Comparison of ENCODE assay signal across 28 cellular contexts in the genomic region with DNA sequence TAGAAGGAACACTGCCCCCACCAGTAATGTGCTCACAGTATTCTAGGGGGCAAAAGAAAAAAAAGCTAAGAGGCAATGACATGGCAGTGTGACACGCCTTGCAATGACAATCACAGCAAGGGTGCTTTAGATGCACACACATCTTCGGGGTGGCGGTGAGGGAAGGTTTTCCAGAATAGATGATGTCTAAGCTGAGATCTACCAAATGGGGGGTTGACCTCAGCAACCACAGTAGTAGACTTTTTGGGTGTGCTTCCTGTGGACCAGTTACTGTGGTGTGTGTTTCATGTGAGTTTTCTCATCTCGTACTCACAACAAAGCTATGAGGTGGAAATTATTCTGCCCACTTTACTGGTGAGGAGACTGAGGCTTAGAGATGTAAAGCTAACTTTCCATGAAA. TPM values are rescaled to one million over a fixed set of nuclear protein-coding genes. Genes with fewer than 3 reads are reported as not detected.
A peak's percentile ranks its signal among the peaks of the same experiment; 100 is the strongest.
DNase-seq lines count a peak whose midpoint lies in the region; ATAC-seq, FAIRE-seq and TF ChIP-seq lines count a peak whose summit lies in the region.
"Had no signal": no experiment of that assay in that cellular context is flagged by ENCODE, and none has a peak within 500 bp of the region (broad histone marks: within the 10 kb centered on the region; RNA-seq: fewer than 3 reads in every experiment).

No MANE protein-coding gene starts in this region.

- peaks cover 0 to 2% of the 10 kb centered on the region in 2 donors for H3K9me3 Mint-ChIP-seq in activated T-cell treated with anti-CD3 and anti-CD28 coated beads, Interleukin-2, amount 50 U/mL, for 72 hours
- H3K9me3 Mint-ChIP-seq in activated T-cell treated with anti-CD3 and anti-CD28 coated beads, Interleukin-2, amount 50 U/mL, for 24 hours, result no peaks in the 10 kb centered on the region
- H3K9me3 Mint-ChIP-seq in activated CD8-positive, alpha-beta T cell treated with anti-CD3 and anti-CD28 coated beads, Interleukin-2, amount 10 ng/mL, durations not matched to agents 7 days and 5 days (ENCODE audit: insufficient read depth), result peaks cover 12% of the 10 kb centered on the region

- no peaks in the 10 kb centered on the region for H3K27me3 ChIP-seq in keratinocyte (ENCODE audit: control insufficient read depth, extremely low read depth, insufficient read depth, low read length)
- H3K27me3 ChIP-seq: right lobe of liver, testis, uterus had no signal

- peaks cover 0 to 4% of the 10 kb centered on the region in 2 donors for H3K36me3 Mint-ChIP-seq in activated T-cell treated with anti-CD3 and anti-CD28 coated beads, Interleukin-2, amount 50 U/mL, for 72 hours (ENCODE audit: insufficient read depth in 2 of 2)
- no peaks in the 10 kb centered on the region for H3K36me3 Mint-ChIP-seq in activated T-cell treated with anti-CD3 and anti-CD28 coated beads, Interleukin-2, amount 50 U/mL, for 24 hours (ENCODE audit: low read depth)
- H3K36me3 Mint-ChIP-seq in activated CD8-positive, alpha-beta T cell treated with anti-CD3 and anti-CD28 coated beads, Interleukin-2, amount 10 ng/mL, durations not matched to agents 7 days and 5 days (ENCODE audit: low read depth), result peaks cover 29% of the 10 kb centered on the region
- H3K36me3 Mint-ChIP-seq: activated naive CD4-positive, alpha-beta T cell treated with anti-CD3 and anti-CD28 coated beads, Interleukin-2, amount 50 U/mL, for 24 hours had no signal

- H3K9me3 ChIP-seq in HEK293 (ENCODE audit: control insufficient read depth, insufficient read depth, low read depth, low read length), result no peaks in the 10 kb centered on the region
- H3K9me3 ChIP-seq in keratinocyte (ENCODE audit: control insufficient read depth, low read depth, low read length), result peaks cover 3% of the 10 kb centered on the region
- H3K9me3 ChIP-seq: right lobe of liver, testis, uterus had no signal

- CTCF ChIA-PET in HEK293 (lab: Yijun Ruan, JAX), result interaction anchor here (0.6 to 3.3 kb wide), 2 partner anchors 8 to 1025 kb away, joined by 3 to 22 read pairs; no protein-coding TSS in a partner anchor
- CTCF ChIA-PET in activated CD8-positive, alpha-beta T cell treated with anti-CD3 and anti-CD28 coated beads, Interleukin-2, amount 10 ng/mL, durations not matched to agents 7 days and 5 days (lab: Charles Lee), result interaction anchor here (0.8 to 1.9 kb wide), 7 partner anchors 9 to 1597 kb away, joined by 3 to 6 read pairs (median 4); a partner anchor contains a TSS

- H3K9me1 ChIP-seq in keratinocyte (ENCODE audit: control insufficient read depth, extremely low read depth, insufficient read depth, low read length), result no peaks in the 10 kb centered on the region

- H3K4me2 ChIP-seq in keratinocyte (ENCODE audit: control insufficient read depth, extremely low read depth, insufficient read depth, low read depth, low read length), result no peak overlapping the region

- TF ChIP-seq POLR2A in GM18505 (IDR thresholded peaks at IDR 0.05; ENCODE audit: borderline replicate concordance, extremely low read depth, insufficient read depth, insufficient read length), result no peak

- H3K9ac ChIP-seq in keratinocyte (ENCODE audit: control insufficient read depth, extremely low read depth, insufficient read depth, low read length), result no peak overlapping the region

- peak; percentile 81 for FAIRE-seq in keratinocyte (lab: Jason Lieb, UNC)
- FAIRE-seq: D721Med, GM12892, H54 had no signal

- H3K27me3 Mint-ChIP-seq in activated T-cell treated with anti-CD3 and anti-CD28 coated beads, Interleukin-2, amount 50 U/mL, for 72 hours (ENCODE audit: low read depth), result no peaks in the 10 kb centered on the region
- H3K27me3 Mint-ChIP-seq in activated T-cell treated with anti-CD3 and anti-CD28 coated beads, Interleukin-2, amount 50 U/mL, for 24 hours, result no peaks in the 10 kb centered on the region
- H3K27me3 Mint-ChIP-seq in activated CD8-positive, alpha-beta T cell treated with anti-CD3 and anti-CD28 coated beads, Interleukin-2, amount 10 ng/mL, durations not matched to agents 7 days and 5 days (ENCODE audit: low read depth), result peaks cover 4% of the 10 kb centered on the region
- H3K27me3 Mint-ChIP-seq: activated naive CD4-positive, alpha-beta T cell treated with anti-CD3 and anti-CD28 coated beads, Interleukin-2, amount 50 U/mL, for 24 hours had no signal

- POLR2A ChIA-PET in HEK293 (lab: Yijun Ruan, JAX), result interaction anchor here (2.1 kb wide), 1 partner anchor 9 kb away, joined by 8 read pairs; no protein-coding TSS in a partner anchor
- POLR2A ChIA-PET in activated CD8-positive, alpha-beta T cell treated with anti-CD3 and anti-CD28 coated beads, Interleukin-2, amount 10 ng/mL, durations not matched to agents 7 days and 5 days (lab: Charles Lee), result interaction anchor here (2.5 kb wide), 1 partner anchor 72 kb away, joined by 12 read pairs; no protein-coding TSS in a partner anchor

- dilution Hi-C loops in keratinocyte (cut with MboI; ENCODE audit: extremely low pct_ligation_motif_present, low sequenced_read_pairs), result no loop called here

- H3K4me1 Mint-ChIP-seq in activated T-cell treated with anti-CD3 and anti-CD28 coated beads, Interleukin-2, amount 50 U/mL, for 72 hours (ENCODE audit: low read depth), result peaks cover 50% of the 10 kb centered on the region
- peaks cover 66% of the 10 kb centered on the region for H3K4me1 Mint-ChIP-seq in activated T-cell treated with anti-CD3 and anti-CD28 coated beads, Interleukin-2, amount 50 U/mL, for 24 hours (ENCODE audit: low read depth)
- H3K4me1 Mint-ChIP-seq in activated CD8-positive, alpha-beta T cell treated with anti-CD3 and anti-CD28 coated beads, Interleukin-2, amount 10 ng/mL, durations not matched to agents 7 days and 5 days (ENCODE audit: low read depth), result peaks cover 71% of the 10 kb centered on the region

- TF ChIP-seq CTCF in HEK293 (tag by site-specific recombination; IDR thresholded peaks at IDR 0.05) (no peak), keratinocyte (optimal IDR thresholded peaks at IDR 0.05 in 1 of 3, IDR thresholded peaks at IDR 0.05 in 1 of 3, conservative IDR thresholded peaks at IDR 0.05 in 1 of 3; ENCODE audit: extremely low read depth in 1 of 3, insufficient read depth in 2 of 3, low read length in 3 of 3) (no peak)

- H3K4me3 ChIP-seq in HEK293 (ENCODE audit: low read depth, low read length), result no peak overlapping the region
- H3K4me3 ChIP-seq in keratinocyte (ENCODE audit: control insufficient read depth in 2 of 3, extremely low read depth in 1 of 3, insufficient read depth in 2 of 3, low read depth in 1 of 3, low read length in 3 of 3), result no peak overlapping the region
- H3K4me3 ChIP-seq: right lobe of liver, testis, uterus had no signal

- no peaks in the 10 kb centered on the region for H3K79me2 ChIP-seq in keratinocyte (ENCODE audit: control insufficient read depth, insufficient read depth, low read length)

- no peak overlapping the region for H3K27ac Mint-ChIP-seq in activated T-cell treated with anti-CD3 and anti-CD28 coated beads, Interleukin-2, amount 50 U/mL, for 72 hours
- H3K27ac Mint-ChIP-seq in activated T-cell treated with anti-CD3 and anti-CD28 coated beads, Interleukin-2, amount 50 U/mL, for 24 hours, result no peak overlapping the region
- peak overlapping the region; percentile 69 for H3K27ac Mint-ChIP-seq in activated CD8-positive, alpha-beta T cell treated with anti-CD3 and anti-CD28 coated beads, Interleukin-2, amount 10 ng/mL, durations not matched to agents 7 days and 5 days
- H3K27ac Mint-ChIP-seq: activated naive CD4-positive, alpha-beta T cell treated with anti-CD3 and anti-CD28 coated beads, Interleukin-2, amount 50 U/mL, for 24 hours had no signal

- peak; percentile 37 to 45 for DNase-seq in activated T-cell treated with anti-CD3 and anti-CD28 coated beads, Interleukin-2, amount 50 U/mL, for 72 hours
- no peak for DNase-seq in activated T-cell treated with anti-CD3 and anti-CD28 coated beads, Interleukin-2, amount 50 U/mL, for 24 hours
- peak; percentile 68 for DNase-seq in activated CD8-positive, alpha-beta T cell treated with anti-CD3 and anti-CD28 coated beads, Interleukin-2, amount 10 ng/mL, durations not matched to agents 7 days and 5 days
- no peak for DNase-seq in keratinocyte (ENCODE audit: low read depth, low spot score)
- DNase-seq: activated T-cell treated with anti-CD3 and anti-CD28 coated beads, Interleukin-2, amount 50 U/mL, for 1 hour; C1 segment of cervical spinal cord; cerebellar nuclear complex; NCI-H1694 treated with DMSO at 0.1 percent for 48 hours; NCI-H2171; NCI-H524; NK-92 treated with Interleukin-12 subunit alpha and Interleukin-12 subunit beta, amount 100 ng/mL, for 24 hours; right lobe of liver; SHP77; stimulated activated CD4-positive, alpha-beta T cell treated with anti-CD3 and anti-CD28 coated beads, Interleukin-12 subunit alpha, Interleukin-12 subunit beta, amount 100 ng/mL, for 4 hours; testis; uterus had no signal

- no peak overlapping the region for H2AFZ ChIP-seq in keratinocyte (ENCODE audit: control insufficient read depth, low read length)

- H4K20me1 ChIP-seq in keratinocyte (ENCODE audit: control insufficient read depth, extremely low read depth, insufficient read depth, low read length), result no peaks in the 10 kb centered on the region

- H3K4me3 Mint-ChIP-seq in activated T-cell treated with anti-CD3 and anti-CD28 coated beads, Interleukin-2, amount 50 U/mL, for 72 hours, result peak overlapping the region in 1 of 2 donors; percentile 5
- no peak overlapping the region for H3K4me3 Mint-ChIP-seq in activated T-cell treated with anti-CD3 and anti-CD28 coated beads, Interleukin-2, amount 50 U/mL, for 24 hours
- no peak overlapping the region for H3K4me3 Mint-ChIP-seq in activated CD8-positive, alpha-beta T cell treated with anti-CD3 and anti-CD28 coated beads, Interleukin-2, amount 10 ng/mL, durations not matched to agents 7 days and 5 days
- H3K4me3 Mint-ChIP-seq: activated naive CD4-positive, alpha-beta T cell treated with anti-CD3 and anti-CD28 coated beads, Interleukin-2, amount 50 U/mL, for 24 hours had no signal

- peak; percentile 40 to 63 for ATAC-seq in activated T-cell treated with anti-CD3 and anti-CD28 coated beads, Interleukin-2, amount 50 U/mL, for 72 hours (replicated peaks in 1 of 2)
- peak; percentile 45 for ATAC-seq in activated CD8-positive, alpha-beta T cell treated with anti-CD3 and anti-CD28 coated beads, Interleukin-2, amount 10 ng/mL, durations not matched to agents 7 days and 5 days
- ATAC-seq in GM18505 (IDR thresholded peaks at IDR 0.05; ENCODE audit: unreplicated experiment) (no peak), GM18867 (IDR thresholded peaks at IDR 0.05; ENCODE audit: unreplicated experiment) (no peak), GM18868 (IDR thresholded peaks at IDR 0.05; ENCODE audit: unreplicated experiment) (no peak)
- ATAC-seq: right lobe of liver had no signal

- H3K27ac ChIP-seq in HEK293 (ENCODE audit: extremely low read depth, low read depth, low read length) (no peak overlapping the region), keratinocyte (ENCODE audit: control insufficient read depth, insufficient read depth, low read length) (no peak overlapping the region)
- H3K27ac ChIP-seq: right lobe of liver, testis, uterus had no signal

- H3K4me1 ChIP-seq in HEK293 (ENCODE audit: control insufficient read depth, insufficient read depth, low read length) (peaks cover 6% of the 10 kb centered on the region), keratinocyte (ENCODE audit: control insufficient read depth, extremely low read depth, insufficient read depth, low read length) (peaks cover 52% of the 10 kb centered on the region)
- H3K4me1 ChIP-seq: right lobe of liver, testis, uterus had no signal

- no peaks in the 10 kb centered on the region for H3K36me3 ChIP-seq in HEK293 (ENCODE audit: control insufficient read depth in 2 of 2, insufficient read depth in 1 of 2, low read length in 2 of 2)
- no peaks in the 10 kb centered on the region for H3K36me3 ChIP-seq in keratinocyte (ENCODE audit: control insufficient read depth in 2 of 2, extremely low read depth in 1 of 2, insufficient read depth in 2 of 2, low read length in 2 of 2)
- H3K36me3 ChIP-seq: right lobe of liver, uterus had no signal

RNA-seq across cellular contexts. Expression of a gene that starts 10.2 kb away (rescaled TPM):
- not detected for total RNA-seq in activated T-cell treated with anti-CD3 and anti-CD28 coated beads, Interleukin-2, amount 50 U/mL, for 72 hours
- total RNA-seq in activated CD8-positive, alpha-beta T cell treated with anti-CD3 and anti-CD28 coated beads, Interleukin-2, amount 10 ng/mL, durations not matched to agents 7 days and 5 days, result not detected
- polyA plus RNA-seq in keratinocyte, result not detected in 3 replicates
- polyA plus RNA-seq in keratinocyte (2011; ENCODE audit: low read depth), result not detected
- polyA plus RNA-seq in keratinocyte (2011; cell fraction: cytosol; rRNA removed), result not detected in 2 replicates
- 0.08 TPM in 1 of 2 replicates, not detected in the other for polyA plus RNA-seq in keratinocyte (2011; cell fraction: nucleus; rRNA removed)
- not detected in 2 replicates for polyA plus RNA-seq in keratinocyte (2012; ENCODE audit: low replicate concordance)
- polyA minus RNA-seq in keratinocyte, result not detected in 3 replicates
- polyA minus RNA-seq in keratinocyte (2011; cell fraction: cytosol; rRNA and poly(A)+ RNA removed), result not detected
- polyA minus RNA-seq in keratinocyte (2011; cell fraction: nucleus; rRNA and poly(A)+ RNA removed), result not detected in 2 replicates
- total RNA-seq: HT1080, LHCN-M2, lung microvascular endothelial cell, posterior vena cava, right lobe of liver, testis, uterus had no signal

Comparison
In these comparisons a context has a peak if more than half of its experiments do, and no peak if none do; other contexts are left out.
1. DNase-seq: peak in activated T-cell treated with anti-CD3 and anti-CD28 coated beads, Interleukin-2, amount 50 U/mL, for 72 hours (2 of 2) and activated CD8-positive, alpha-beta T cell treated with anti-CD3 and anti-CD28 coated beads, Interleukin-2, amount 10 ng/mL, durations not matched to agents 7 days and 5 days (single experiment); none in activated T-cell treated with anti-CD3 and anti-CD28 coated beads, Interleukin-2, amount 50 U/mL, for 24 hours (single experiment) and keratinocyte (single experiment).
2. ATAC-seq: peak in activated T-cell treated with anti-CD3 and anti-CD28 coated beads, Interleukin-2, amount 50 U/mL, for 72 hours (2 of 2) and activated CD8-positive, alpha-beta T cell treated with anti-CD3 and anti-CD28 coated beads, Interleukin-2, amount 10 ng/mL, durations not matched to agents 7 days and 5 days (single experiment); none in GM18505 (single experiment), GM18867 (single experiment) and GM18868 (single experiment).